In genomic region chr10:114590983-114591382, GRCh38 we compare ENCODE assay signal across 28 cellular contexts.
A peak's percentile ranks its signal among the peaks of the same experiment; 100 is the strongest.
DNase-seq lines count a peak whose midpoint lies in the region; ATAC-seq, FAIRE-seq and TF ChIP-seq lines count a peak whose summit lies in the region.
"Had no signal": no experiment of that assay in that cellular context is flagged by ENCODE, and none has a peak within 500 bp of the region (broad histone marks: within the 10 kb centered on the region; RNA-seq: fewer than 3 reads in every experiment).

No MANE protein-coding gene starts in this region.

- H3K79me2 ChIP-seq in HepG2 (ENCODE audit: insufficient read depth, low read length) (no peaks in the 10 kb centered on the region), astrocyte (ENCODE audit: insufficient read depth, low read length) (no peaks in the 10 kb centered on the region)

- H3K9ac ChIP-seq in HepG2 (ENCODE audit: insufficient read depth, low read depth, low read length) (no peak overlapping the region), astrocyte (ENCODE audit: low read length) (no peak overlapping the region)
- H3K9ac ChIP-seq: BLaER1 had no signal

- H3K4me1 ChIP-seq in HepG2 (ENCODE audit: insufficient read depth, low read length) = peaks cover 15% of the 10 kb centered on the region
- H3K4me1 ChIP-seq in right lobe of liver = no peaks in the 10 kb centered on the region
- H3K4me1 ChIP-seq in astrocyte (ENCODE audit: insufficient read depth, low read length) = no peaks in the 10 kb centered on the region
- peaks cover 8 to 34% of the 10 kb centered on the region in 2 donors for H3K4me1 ChIP-seq in adrenal gland (replicated peaks in 1 of 2)
- H3K4me1 ChIP-seq: BE2C, BLaER1 had no signal

- POLR2A ChIA-PET in HepG2 (lab: Yijun Ruan, JAX) = no interaction called here

- no TSS peak for BruUV-seq in HepG2 (replicated peaks; lab: Mats Ljungman, UMichigan)

- no peak for TF ChIP-seq RAD21 in HepG2 (CRISPR knock-in tag; IDR thresholded peaks at IDR 0.05)

- H3K36me3 ChIP-seq in HepG2 (replicated peaks in 1 of 2; ENCODE audit: control insufficient read depth in 1 of 2, insufficient read depth in 2 of 2, low read length in 2 of 2) (no peaks in the 10 kb centered on the region), right lobe of liver (no peaks in the 10 kb centered on the region), astrocyte (ENCODE audit: insufficient read depth, low read length) (no peaks in the 10 kb centered on the region), adrenal gland (replicated peaks in 1 of 2) (peaks cover 0 to 5% of the 10 kb centered on the region in 2 donors)
- H3K36me3 ChIP-seq: BE2C, BLaER1 had no signal

- no peak overlapping the region for H3K27ac ChIP-seq in HepG2 (ENCODE audit: extremely low read length, insufficient read depth, low read length)
- H3K27ac ChIP-seq in right lobe of liver = no peak overlapping the region
- no peak overlapping the region for H3K27ac ChIP-seq in astrocyte (ENCODE audit: low read depth, low read length)
- H3K27ac ChIP-seq in adrenal gland = no peak overlapping the region
- H3K27ac ChIP-seq: BLaER1 had no signal

- CTCF ChIA-PET in HepG2 (lab: Yijun Ruan, JAX; ENCODE audit: low intra/inter-chr PET ratio, low total read pairs) = no interaction called here

- H3K9me3 Mint-ChIP-seq in astrocyte (ENCODE audit: unreplicated experiment) = peaks cover under 1% of the 10 kb centered on the region
- H3K9me3 Mint-ChIP-seq: CD8-positive, alpha-beta memory T cell had no signal

- H3K4me3 ChIP-seq in HepG2 (replicated peaks in 1 of 3; ENCODE audit: insufficient read depth in 1 of 3, low read depth in 2 of 3, low read length in 3 of 3) (no peak overlapping the region), right lobe of liver (no peak overlapping the region), astrocyte (ENCODE audit: insufficient read depth, low read depth, low read length) (no peak overlapping the region), epithelial cell of esophagus (ENCODE audit: low read length) (no peak overlapping the region), adrenal gland (no peak overlapping the region)
- H3K4me3 ChIP-seq: BLaER1, GM12878 had no signal

- no peaks in the 10 kb centered on the region for H4K20me1 ChIP-seq in HepG2 (ENCODE audit: insufficient read depth, low read length)
- no peaks in the 10 kb centered on the region for H4K20me1 ChIP-seq in astrocyte (ENCODE audit: insufficient read depth, low read length)
- H4K20me1 ChIP-seq: BLaER1 had no signal

- H3K27me3 ChIP-seq in HepG2 (ENCODE audit: control insufficient read depth in 1 of 2, insufficient read depth in 2 of 2, low read length in 2 of 2) (no peaks in the 10 kb centered on the region), right lobe of liver (no peaks in the 10 kb centered on the region), astrocyte (ENCODE audit: insufficient read depth, low read length) (peaks cover 1% of the 10 kb centered on the region), adrenal gland (no peaks in the 10 kb centered on the region)
- H3K27me3 ChIP-seq: BE2C, BLaER1 had no signal

- H2AFZ ChIP-seq in HepG2 (ENCODE audit: low read length) (no peak overlapping the region), astrocyte (ENCODE audit: low read depth, low read length) (no peak overlapping the region)

- no peak overlapping the region for H3K4me2 ChIP-seq in HepG2 (ENCODE audit: low read depth, low read length)
- no peak overlapping the region for H3K4me2 ChIP-seq in astrocyte (ENCODE audit: low read length)
- H3K4me2 ChIP-seq: BLaER1 had no signal

- no peaks in the 10 kb centered on the region for H3K9me3 ChIP-seq in HepG2 (ENCODE audit: low read length)
- no peaks in the 10 kb centered on the region for H3K9me3 ChIP-seq in right lobe of liver
- H3K9me3 ChIP-seq in astrocyte (ENCODE audit: insufficient read depth, low read depth, low read length) = no peaks in the 10 kb centered on the region
- H3K9me3 ChIP-seq in adrenal gland (replicated peaks in 1 of 3) = no peaks in the 10 kb centered on the region
- no peaks in the 10 kb centered on the region for H3K9me3 ChIP-seq in T-helper 17 cell (ENCODE audit: control insufficient read depth, low read length, poor library complexity, severe bottlenecking)
- H3K9me3 ChIP-seq: BE2C, BLaER1 had no signal

- no peak for FAIRE-seq in HepG2 (lab: Jason Lieb, UNC)
- FAIRE-seq in astrocyte (lab: Jason Lieb, UNC) = no peak
- FAIRE-seq: GM12878, GM12892, GM18507 had no signal

- in situ Hi-C loops in HepG2 (cut with HindIII; ENCODE audit: extremely low pct_ligation_motif_present, low pct_unique_long_range_greater_than_20kb) = no loop called here

- peak overlapping the region; percentile 78 for H3K27ac Mint-ChIP-seq in astrocyte (ENCODE audit: unreplicated experiment)
- no peak overlapping the region for H3K27ac Mint-ChIP-seq in T-helper 17 cell
- H3K27ac Mint-ChIP-seq: CD14-positive monocyte; CD4-positive, alpha-beta memory T cell; CD4-positive, CD25-positive, alpha-beta regulatory T cell; CD8-positive, alpha-beta memory T cell had no signal

- TF ChIP-seq CTCF in HepG2 (CRISPR knock-in tag; IDR thresholded peaks at IDR 0.05) = no peak
- TF ChIP-seq CTCF in right lobe of liver (IDR thresholded peaks at IDR 0.05) = no peak
- no peak for TF ChIP-seq CTCF in astrocyte (IDR thresholded peaks at IDR 0.05; ENCODE audit: insufficient read depth, low read depth, low read length)
- TF ChIP-seq CTCF in epithelial cell of esophagus (IDR thresholded peaks at IDR 0.05; ENCODE audit: insufficient read depth, low read depth, low read length, missing control alignments) = no peak
- TF ChIP-seq CTCF in adrenal gland (IDR thresholded peaks at IDR 0.05) = no peak

- intact Hi-C loops in HepG2 (cut with micrococcal nuclease; ENCODE audit: unreplicated experiment) (no loop called here), right lobe of liver (cut with DNase I) (no loop called here), adrenal gland (cut with DNase I) (no loop called here)

- TF ChIP-seq POLR2A in HepG2 (IDR thresholded peaks at IDR 0.05; ENCODE audit: insufficient read depth in 1 of 2, low read depth in 2 of 2, low read length in 2 of 2) = no peak
- no peak for TF ChIP-seq POLR2A in right lobe of liver (IDR thresholded peaks at IDR 0.05)
- no peak for TF ChIP-seq POLR2A in adrenal gland (IDR thresholded peaks at IDR 0.05)

- DNase-seq in HepG2 (ENCODE audit: low spot score) (no peak), right lobe of liver (no peak), astrocyte (ENCODE audit: low read depth) (no peak), epithelial cell of esophagus (ENCODE audit: low read depth) (peak; percentile 22), kidney tubule cell (ENCODE audit: low spot score) (peak; percentile 37), epidermal melanocyte (ENCODE audit: insufficient read length, low spot score) (no peak), adrenal gland (no peak), T-helper 17 cell (no peak)
- DNase-seq: 8988T; ACHN; BE2C; C1 segment of cervical spinal cord; CD4-positive, alpha-beta memory T cell; CD4-positive, CD25-positive, alpha-beta regulatory T cell; CD8-positive, alpha-beta memory T cell; COR-L47; DMS 273 treated with DMSO at 0.1 percent for 48 hours; DMS153; DMS53; DMS79; DND-41; EL; GDM1 had no signal

- TF ChIP-seq EP300 in HepG2 (IDR thresholded peaks at IDR 0.05; ENCODE audit: low read depth in 2 of 2, low read length in 2 of 2) = no peak
- TF ChIP-seq EP300 in HepG2 (CRISPR knock-in tag; IDR thresholded peaks at IDR 0.05; ENCODE audit: borderline replicate concordance) = no peak

- H3K27me3 Mint-ChIP-seq in astrocyte (ENCODE audit: low read depth, unreplicated experiment) (no peaks in the 10 kb centered on the region), T-helper 17 cell (no peaks in the 10 kb centered on the region)
- H3K27me3 Mint-ChIP-seq: CD4-positive, CD25-positive, alpha-beta regulatory T cell had no signal

- H3K4me1 Mint-ChIP-seq in astrocyte (ENCODE audit: low read depth, unreplicated experiment) (peaks cover 19% of the 10 kb centered on the region), T-helper 17 cell (no peaks in the 10 kb centered on the region)
- H3K4me1 Mint-ChIP-seq: CD14-positive monocyte; CD8-positive, alpha-beta memory T cell had no signal

- no peak for ATAC-seq in HepG2
- ATAC-seq in right lobe of liver = no peak
- no peak for ATAC-seq in T-helper 17 cell
- ATAC-seq: GM12878 had no signal

- peaks cover 22% of the 10 kb centered on the region for H3K36me3 Mint-ChIP-seq in astrocyte (ENCODE audit: low read depth, unreplicated experiment)
- H3K36me3 Mint-ChIP-seq in T-helper 17 cell (ENCODE audit: low read depth) = peaks cover 2% of the 10 kb centered on the region
- H3K36me3 Mint-ChIP-seq: CD14-positive monocyte; CD4-positive, alpha-beta memory T cell had no signal

- H3K4me3 Mint-ChIP-seq in astrocyte (ENCODE audit: unreplicated experiment) (no peak overlapping the region), T-helper 17 cell (no peak overlapping the region)
- H3K4me3 Mint-ChIP-seq: CD14-positive monocyte; CD4-positive, alpha-beta memory T cell; CD4-positive, CD25-positive, alpha-beta regulatory T cell; CD8-positive, alpha-beta memory T cell had no signal

TF ChIP-seq in HepG2, 621 proteins besides CTCF, POLR2A, EP300 and RAD21:
- TF ChIP-seq GPN1 (CRISPR knock-in tag; IDR thresholded peaks at IDR 0.05; ENCODE audit: borderline replicate concordance) (no peak), CREB1 (IDR thresholded peaks at IDR 0.05) (peak; percentile 30; the same call in 1 of the 2 replicates), CREB1 (CRISPR knock-in tag; IDR thresholded peaks at IDR 0.05) (no peak), ATF7 (IDR thresholded peaks at IDR 0.05) (peak; percentile 88), ATF7 (CRISPR knock-in tag; IDR thresholded peaks at IDR 0.05) (no peak)

Comparison
In these comparisons a context has a peak if more than half of its experiments do, and no peak if none do; other contexts are left out.
1. DNase-seq: peak in epithelial cell of esophagus (single experiment) and kidney tubule cell (single experiment); none in HepG2 (single experiment), right lobe of liver (0 of 3), astrocyte (single experiment), epidermal melanocyte (single experiment), adrenal gland (0 of 7) and T-helper 17 cell (0 of 3).